In genomic region chr16:8951447-8952280, GRCh38 we compare ENCODE assay signal across 13 cellular contexts. TPM values are rescaled to one million over a fixed set of nuclear protein-coding genes. Genes with fewer than 3 reads are reported as not detected.
DNase-seq lines count a peak whose midpoint lies in the region; ATAC-seq, FAIRE-seq and TF ChIP-seq lines count a peak whose summit lies in the region.
"Had no signal": no experiment of that assay in that cellular context is flagged by ENCODE, and none has a peak within 500 bp of the region (broad histone marks: within the 10 kb centered on the region; RNA-seq: fewer than 3 reads in every experiment).

No MANE protein-coding gene starts in this region.

- peak overlapping the region; percentile 62; the same call in 1 of the 2 replicates for H3K18ac ChIP-seq in H1 (ENCODE audit: extremely low read depth, low read length)

- H3K9me2 ChIP-seq in MM.1S (replicated peaks; ENCODE audit: insufficient read depth, low read length), result no peaks in the 10 kb centered on the region

- H2BK120ac ChIP-seq in H1 (replicated peaks; ENCODE audit: low read depth, low read length), result no peak overlapping the region

- H2BK5ac ChIP-seq in H1 (ENCODE audit: low read depth, low read length), result no peak overlapping the region

- no peak overlapping the region for H3K4ac ChIP-seq in H1 (replicated peaks; ENCODE audit: insufficient read length, low read depth, low read length)

- H2AK5ac ChIP-seq in H1 (ENCODE audit: low read depth, low read length), result no peak overlapping the region

- no peak overlapping the region for H4K91ac ChIP-seq in H1 (replicated peaks; ENCODE audit: insufficient read length, low read length)

- H3K79me2 ChIP-seq in MM.1S (ENCODE audit: low read length), result peaks cover 97% of the 10 kb centered on the region
- H3K79me2 ChIP-seq in H1 (ENCODE audit: control insufficient read depth in 1 of 2, insufficient read depth in 2 of 2, low read length in 2 of 2), result peaks cover 66 to 95% of the 10 kb centered on the region in 2 experiments

- no peak for TF ChIP-seq EP300 in H1 (IDR thresholded peaks at IDR 0.05; ENCODE audit: borderline replicate concordance in 1 of 2, low read depth in 2 of 2, low read length in 2 of 2)

- no peak overlapping the region for H3K56ac ChIP-seq in H1 (replicated peaks; ENCODE audit: insufficient read length, low read depth, low read length)

- H3K14ac ChIP-seq in H1 (ENCODE audit: insufficient read length), result no peak overlapping the region

- no peak overlapping the region for H2BK12ac ChIP-seq in H1 (ENCODE audit: low read depth, low read length)

- DNase-seq in activated CD4-positive, alpha-beta T cell treated with anti-CD3 and anti-CD28 coated beads, Interleukin-2, amount 10 ng/mL, durations not matched to agents 7 days and 5 days, result no peak
- no peak for DNase-seq in activated CD4-positive, alpha-beta T cell treated with anti-CD3 and anti-CD28 coated beads for 1 hour
- DNase-seq in MM.1S (peak; percentile 45), H1 (ENCODE audit: low read depth in 1 of 2, low spot score in 2 of 2) (no peak), NCI-H2081 treated with DMSO at 0.1 percent for 48 hours (lab: John Stamatoyannopoulos, UW) (no peak), GM12892 (ENCODE audit: insufficient read length) (no peak), prostate gland (ENCODE audit: low spot score) (no peak)
- DNase-seq: left cardiac atrium, RPMI8226 had no signal

- H3K79me1 ChIP-seq in H1 (ENCODE audit: low read depth, low read length), result peaks cover 23% of the 10 kb centered on the region

- ATAC-seq in stimulated activated memory B cell treated with anti-CD40 and anti-IgM and Interleukin-4, amounts not matched to agents 10 μg/mL and 1 μg/mL and 100 μg/mL, for 72 hours, result peak; percentile 78

- H3K23ac ChIP-seq in H1 (ENCODE audit: insufficient read length), result no peak overlapping the region

- H3K27me3 Mint-ChIP-seq in activated CD4-positive, alpha-beta T cell treated with anti-CD3 and anti-CD28 coated beads, Interleukin-2, amount 10 ng/mL, durations not matched to agents 7 days and 5 days, result no peaks in the 10 kb centered on the region
- no peaks in the 10 kb centered on the region for H3K27me3 Mint-ChIP-seq in stimulated activated memory B cell treated with anti-CD40 and anti-IgM and Interleukin-4, amounts not matched to agents 10 μg/mL and 1 μg/mL and 100 μg/mL, for 72 hours

- CTCF ChIA-PET in activated CD4-positive, alpha-beta T cell treated with anti-CD3 and anti-CD28 coated beads, Interleukin-2, amount 10 ng/mL, durations not matched to agents 7 days and 5 days (lab: Charles Lee), result interaction anchor here (1.0 to 1.2 kb wide), 3 partner anchors 12 to 57 kb away, joined by 3 read pairs; partner anchors contain the start of gene USP7
- CTCF ChIA-PET in H1 (lab: Charles Lee; ENCODE audit: partially characterized antibody), result interaction anchor here (0.7 to 1.4 kb wide), 3 partner anchors 9 to 61 kb away, joined by 3 to 5 read pairs (median 3); no protein-coding TSS in a partner anchor

- intact Hi-C loops in prostate gland (cut with DNase I), result loop anchor here (10.0 kb wide), 1 partner anchor 157 kb away; the partner anchor contains the start of genes PMM2 and TMEM186

- H4K8ac ChIP-seq in H1 (ENCODE audit: extremely low read depth, insufficient read depth, low read length), result no peak overlapping the region

- FAIRE-seq in H1 (lab: Jason Lieb, UNC), result no peak
- no peak for FAIRE-seq in GM12892 (lab: Jason Lieb, UNC)
- FAIRE-seq: A549, HTR-8/SVneo had no signal

- no peak for TF ChIP-seq POLR2A in H1 (IDR thresholded peaks at IDR 0.05; ENCODE audit: control extremely low read depth in 1 of 2, low read depth in 2 of 2, low read length in 2 of 2)
- no peak for TF ChIP-seq POLR2A in GM12892 (IDR thresholded peaks at IDR 0.05; ENCODE audit: low read depth, low read length)
- TF ChIP-seq POLR2A in prostate gland (IDR thresholded peaks at IDR 0.05), result no peak

- POLR2A ChIA-PET in activated CD4-positive, alpha-beta T cell treated with anti-CD3 and anti-CD28 coated beads, Interleukin-2, amount 10 ng/mL, durations not matched to agents 7 days and 5 days (lab: Charles Lee), result no interaction called here
- POLR2A ChIA-PET in H1 (lab: Charles Lee; ENCODE audit: partially characterized antibody), result interaction anchor here (1.0 to 1.9 kb wide), 2 partner anchors 12 to 22 kb away, joined by 3 to 5 read pairs; partner anchors contain the start of gene USP7

- H4K20me1 ChIP-seq in MM.1S (ENCODE audit: insufficient read depth, low read length) (peaks cover 95% of the 10 kb centered on the region), H1 (replicated peaks in 1 of 2; ENCODE audit: control insufficient read depth in 1 of 2, insufficient read depth in 2 of 2, low read length in 2 of 2) (peaks cover 53 to 72% of the 10 kb centered on the region in 2 experiments)

- no peak overlapping the region for H3K4me3 ChIP-seq in MM.1S (ENCODE audit: low read length)
- no peak overlapping the region for H3K4me3 ChIP-seq in H1 (ENCODE audit: extremely low read depth in 1 of 4, insufficient read depth in 2 of 4, low read depth in 3 of 4, low read length in 4 of 4)
- H3K4me3 ChIP-seq in prostate gland, result no peak overlapping the region
- H3K4me3 ChIP-seq: A549, body of pancreas had no signal

- H3K4me3 Mint-ChIP-seq in activated CD4-positive, alpha-beta T cell treated with anti-CD3 and anti-CD28 coated beads, Interleukin-2, amount 10 ng/mL, durations not matched to agents 7 days and 5 days, result no peak overlapping the region
- H3K4me3 Mint-ChIP-seq in stimulated activated memory B cell treated with anti-CD40 and anti-IgM and Interleukin-4, amounts not matched to agents 10 μg/mL and 1 μg/mL and 100 μg/mL, for 72 hours, result peak overlapping the region; percentile 8

- WGBS in H1 (ENCODE audit: extremely low coverage in 1 of 2, insufficient coverage in 1 of 2, insufficient read length in 1 of 2, insufficient replicate concordance in 2 of 2, low coverage in 1 of 2, low lambda C conversion rate in 2 of 2, missing lambda C conversion rate in 1 of 2), 2 experiments, result 72% methylated on average over 14 of the region's 14 CpGs; no CpG with 5 or more reads in 1 of the 2 experiments
- 67% methylated on average over 14 of the region's 14 CpGs for WGBS in prostate gland

- peaks cover 82% of the 10 kb centered on the region for H3K4me1 Mint-ChIP-seq in activated CD4-positive, alpha-beta T cell treated with anti-CD3 and anti-CD28 coated beads, Interleukin-2, amount 10 ng/mL, durations not matched to agents 7 days and 5 days
- peaks cover 78% of the 10 kb centered on the region for H3K4me1 Mint-ChIP-seq in stimulated activated memory B cell treated with anti-CD40 and anti-IgM and Interleukin-4, amounts not matched to agents 10 μg/mL and 1 μg/mL and 100 μg/mL, for 72 hours

- no peaks in the 10 kb centered on the region for H3K9me3 Mint-ChIP-seq in activated CD4-positive, alpha-beta T cell treated with anti-CD3 and anti-CD28 coated beads, Interleukin-2, amount 10 ng/mL, durations not matched to agents 7 days and 5 days
- H3K9me3 Mint-ChIP-seq in stimulated activated memory B cell treated with anti-CD40 and anti-IgM and Interleukin-4, amounts not matched to agents 10 μg/mL and 1 μg/mL and 100 μg/mL, for 72 hours, result no peaks in the 10 kb centered on the region

- H3K4me1 ChIP-seq in MM.1S (ENCODE audit: low read length), result peaks cover 62% of the 10 kb centered on the region
- peaks cover 16 to 29% (median 24%) of the 10 kb centered on the region in 4 experiments for H3K4me1 ChIP-seq in H1 (replicated peaks in 1 of 4; ENCODE audit: control insufficient read depth in 3 of 4, insufficient read depth in 4 of 4, low read length in 3 of 4)
- peaks cover 8% of the 10 kb centered on the region for H3K4me1 ChIP-seq in prostate gland (replicated peaks)

- H3K27ac Mint-ChIP-seq in activated CD4-positive, alpha-beta T cell treated with anti-CD3 and anti-CD28 coated beads, Interleukin-2, amount 10 ng/mL, durations not matched to agents 7 days and 5 days, result peak overlapping the region; percentile 78
- H3K27ac Mint-ChIP-seq in stimulated activated memory B cell treated with anti-CD40 and anti-IgM and Interleukin-4, amounts not matched to agents 10 μg/mL and 1 μg/mL and 100 μg/mL, for 72 hours, result no peak overlapping the region

- H3K27me3 ChIP-seq in MM.1S (replicated peaks; ENCODE audit: insufficient read depth, low read length), result no peaks in the 10 kb centered on the region
- H3K27me3 ChIP-seq in H1 (replicated peaks in 1 of 4; ENCODE audit: control insufficient read depth in 3 of 4, extremely low read depth in 1 of 4, insufficient read depth in 3 of 4, low read length in 3 of 4), result no peaks in the 10 kb centered on the region
- no peaks in the 10 kb centered on the region for H3K27me3 ChIP-seq in prostate gland (replicated peaks; ENCODE audit: insufficient read depth)
- H3K27me3 ChIP-seq: body of pancreas had no signal

- no peak for TF ChIP-seq RAD21 in H1 (IDR thresholded peaks at IDR 0.05 in 1 of 2, conservative IDR thresholded peaks at IDR 0.05 in 1 of 2; ENCODE audit: low read depth in 2 of 2, low read length in 2 of 2)

- H3F3A ChIP-seq in MM.1S (ENCODE audit: insufficient read depth, low read length), result peaks cover 15% of the 10 kb centered on the region

- peaks cover 2% of the 10 kb centered on the region for H3K36me3 Mint-ChIP-seq in activated CD4-positive, alpha-beta T cell treated with anti-CD3 and anti-CD28 coated beads, Interleukin-2, amount 10 ng/mL, durations not matched to agents 7 days and 5 days (ENCODE audit: low read depth)
- peaks cover 5% of the 10 kb centered on the region for H3K36me3 Mint-ChIP-seq in stimulated activated memory B cell treated with anti-CD40 and anti-IgM and Interleukin-4, amounts not matched to agents 10 μg/mL and 1 μg/mL and 100 μg/mL, for 72 hours

- H3K4me2 ChIP-seq in MM.1S (ENCODE audit: low read depth, low read length) (peak overlapping the region; percentile 32; the same call in 1 of the 2 replicates), H1 (ENCODE audit: insufficient read depth in 1 of 2, low read depth in 2 of 2, low read length in 2 of 2) (peak overlapping the region; percentile 29 to 38; a peak in 2 of 4 replicates)
- H3K4me2 ChIP-seq: A549 had no signal

- TF ChIP-seq CTCF in MM.1S (IDR thresholded peaks at IDR 0.05; ENCODE audit: low read length) (no peak), H1 (IDR thresholded peaks at IDR 0.05; ENCODE audit: control extremely low read depth in 1 of 3, insufficient read depth in 1 of 3, low read depth in 1 of 3, low read length in 3 of 3) (no peak), prostate gland (IDR thresholded peaks at IDR 0.05) (no peak)

- no peaks in the 10 kb centered on the region for H3K23me2 ChIP-seq in H1 (ENCODE audit: low read depth, low read length)

- peak overlapping the region; percentile 39; the same call in 1 of the 2 replicates for H3K27ac ChIP-seq in MM.1S (ENCODE audit: low read length)
- no peak overlapping the region for H3K27ac ChIP-seq in H1 (ENCODE audit: low read depth, low read length)
- no peak overlapping the region for H3K27ac ChIP-seq in prostate gland
- H3K27ac ChIP-seq: A549, body of pancreas had no signal

- H3K9ac ChIP-seq in MM.1S (ENCODE audit: low read length) (no peak overlapping the region), H1 (replicated peaks in 1 of 4; ENCODE audit: extremely low read depth in 1 of 4, low read depth in 3 of 4, low read length in 3 of 4) (no peak overlapping the region)

- H2BK15ac ChIP-seq in H1 (ENCODE audit: low read length), result no peak overlapping the region

- H4K5ac ChIP-seq in H1 (ENCODE audit: insufficient read length, low read depth, low read length), result no peak overlapping the region

- H3K9me3 ChIP-seq in MM.1S (replicated peaks; ENCODE audit: insufficient read depth, low read length), result no peaks in the 10 kb centered on the region
- no peaks in the 10 kb centered on the region for H3K9me3 ChIP-seq in H1 (ENCODE audit: insufficient read depth in 2 of 2, low read depth in 1 of 2, low read length in 1 of 2)
- H3K9me3 ChIP-seq in prostate gland, result no peaks in the 10 kb centered on the region
- H3K9me3 ChIP-seq: A549, body of pancreas had no signal

- H2AFZ ChIP-seq in MM.1S (ENCODE audit: low read length) (no peak overlapping the region), H1 (ENCODE audit: low read length) (no peak overlapping the region)

- H3K36me3 ChIP-seq in MM.1S (replicated peaks; ENCODE audit: insufficient read depth, low read length) (no peaks in the 10 kb centered on the region), H1 (ENCODE audit: control insufficient read depth in 2 of 4, insufficient read depth in 4 of 4, low read length in 3 of 4) (no peaks in the 10 kb centered on the region), prostate gland (no peaks in the 10 kb centered on the region)

- no peak overlapping the region for H2BK20ac ChIP-seq in H1 (ENCODE audit: low read length)

RNA-seq across cellular contexts. Expression of gene USP7, which starts 12.0 kb away (rescaled TPM):
- 100 to 1,000 TPM; 157 to 160 TPM for total RNA-seq in activated CD4-positive, alpha-beta T cell treated with anti-CD3 and anti-CD28 coated beads, Interleukin-2, amount 10 ng/mL, durations not matched to agents 7 days and 5 days
- 208 and 211 TPM in 2 replicates for total RNA-seq in H1 (2021; fragmentation: NEBNext Ultra II Directional; extraction: Animal tissue kit (Norgen Biotek cat#: 25700))
- 21.3 and 22.8 TPM in 2 replicates for polyA plus RNA-seq in H1 (2011; rRNA removed)
- polyA plus RNA-seq in H1 (2011; cell fraction: cytosol; rRNA removed), result 30.9 TPM
- polyA plus RNA-seq in H1 (2011; cell fraction: nucleus; rRNA removed), result 117 TPM
- polyA plus RNA-seq in H1 (2012, experiment 1 of 2), result 91.3 to 141 TPM (median 111 TPM) in 4 replicates
- polyA plus RNA-seq in H1 (2012, experiment 2 of 2), result 7.7 TPM
- 77.1 TPM for polyA plus RNA-seq in H1 (2013, experiment 1 of 2)
- 78.8 TPM for polyA plus RNA-seq in H1 (2013, experiment 2 of 2)
- polyA minus RNA-seq in H1 (2011; rRNA and poly(A)+ RNA removed), result 157 and 170 TPM in 2 replicates
- 41.6 TPM for polyA minus RNA-seq in H1 (2011; cell fraction: cytosol; rRNA and poly(A)+ RNA removed)
- polyA minus RNA-seq in H1 (2011; cell fraction: nucleus; rRNA and poly(A)+ RNA removed), result 170 TPM
- 74.4 TPM for polyA plus RNA-seq in GM12892 (2012; ENCODE audit: missing spikeins)
- 10 to 100 TPM; 60.2 to 84.9 TPM for total RNA-seq in prostate gland
